Comparison of ENCODE assay signal across 1 cellular context in the genomic region with DNA sequence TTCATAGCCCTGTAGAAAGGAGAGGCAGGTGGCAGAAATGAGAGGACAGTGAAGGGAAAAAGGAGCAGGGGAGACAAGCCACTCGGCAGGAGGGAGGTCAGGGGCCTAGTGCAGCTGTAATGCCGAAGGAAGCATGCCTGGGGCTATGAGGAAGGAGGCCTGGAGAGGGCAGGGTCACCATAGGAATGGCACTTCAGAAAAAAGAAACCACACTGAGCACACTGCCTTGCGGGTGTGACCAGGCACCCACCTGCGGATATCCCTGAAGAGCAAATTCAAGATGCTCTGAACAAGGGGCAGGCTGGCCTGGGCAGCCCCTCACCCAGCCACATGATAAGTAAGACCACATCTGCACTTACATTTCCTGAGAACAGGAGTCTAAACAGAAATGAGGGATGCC.
TF ChIP-seq lines count a peak whose summit lies in the region.

No MANE protein-coding gene starts in this region.

TF ChIP-seq in H1, 55 proteins besides CTCF, POLR2A, EP300 and RAD21 (continued from another document):
- TF ChIP-seq, protein P1, sequence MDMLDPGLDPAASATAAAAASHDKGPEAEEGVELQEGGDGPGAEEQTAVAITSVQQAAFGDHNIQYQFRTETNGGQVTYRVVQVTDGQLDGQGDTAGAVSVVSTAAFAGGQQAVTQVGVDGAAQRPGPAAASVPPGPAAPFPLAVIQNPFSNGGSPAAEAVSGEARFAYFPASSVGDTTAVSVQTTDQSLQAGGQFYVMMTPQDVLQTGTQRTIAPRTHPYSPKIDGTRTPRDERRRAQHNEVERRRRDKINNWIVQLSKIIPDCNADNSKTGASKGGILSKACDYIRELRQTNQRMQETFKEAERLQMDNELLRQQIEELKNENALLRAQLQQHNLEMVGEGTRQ (IDR thresholded peaks at IDR 0.05; ENCODE audit: low read length) = no peak
- TF ChIP-seq, protein P2, sequence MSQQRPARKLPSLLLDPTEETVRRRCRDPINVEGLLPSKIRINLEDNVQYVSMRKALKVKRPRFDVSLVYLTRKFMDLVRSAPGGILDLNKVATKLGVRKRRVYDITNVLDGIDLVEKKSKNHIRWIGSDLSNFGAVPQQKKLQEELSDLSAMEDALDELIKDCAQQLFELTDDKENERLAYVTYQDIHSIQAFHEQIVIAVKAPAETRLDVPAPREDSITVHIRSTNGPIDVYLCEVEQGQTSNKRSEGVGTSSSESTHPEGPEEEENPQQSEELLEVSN (IDR thresholded peaks at IDR 0.05) = no peak
- TF ChIP-seq MAFK (IDR thresholded peaks at IDR 0.05; ENCODE audit: low read depth, low read length) (no peak), GTF2F1 (IDR thresholded peaks at IDR 0.05; ENCODE audit: borderline replicate concordance, low read depth, low read length) (no peak), TCF12 (IDR thresholded peaks at IDR 0.05; ENCODE audit: low read depth, low read length) (0 out of 2 replicates have a peak, but pooled peaks have one; percentile 59), SIX5 (IDR thresholded peaks at IDR 0.05; ENCODE audit: low read depth, low read length) (no peak), CTBP2 (IDR thresholded peaks at IDR 0.05; ENCODE audit: borderline replicate concordance, insufficient read depth, insufficient read length, low read length) (no peak), RFX5 (IDR thresholded peaks at IDR 0.05; ENCODE audit: borderline replicate concordance, low read depth, low read length) (no peak), RXRA (IDR thresholded peaks at IDR 0.05; ENCODE audit: insufficient read depth, low read depth, low read length) (0 out of 2 replicates have a peak, but pooled peaks have one; percentile 3)
